Comparison of ENCODE assay signal across 32 cellular contexts in genomic region chr11:46143049-46143806, GRCh38.
"Had no signal": no experiment of that assay in that cellular context is flagged by ENCODE, and none has a peak within 500 bp of the region (broad histone marks: within the 10 kb centered on the region; RNA-seq: fewer than 3 reads in every experiment).

No MANE protein-coding gene starts in this region.

- FAIRE-seq: small intestine had no signal

- H3K9ac ChIP-seq: parathyroid adenoma had no signal

- H3K27ac ChIP-seq: colonic mucosa, epithelial cell of prostate, gastrocnemius medialis, parathyroid adenoma, right lobe of liver, suprapubic skin, transverse colon, vagina had no signal

- H3K4me3 Mint-ChIP-seq: dendritic cell treated with granulocyte-macrophage colony-stimulating factor and Interleukin-4, amounts not matched to agents 40 ng/mL and 50 ng/mL, for 4 days; endodermal cell; immature natural killer cell; memory B cell; mesothelial cell of epicardium; naive B cell; natural killer cell treated with Interleukin-12 subunit alpha and Interleukin-12 subunit beta and Interleukin-15 and Interleukin-18, amount 100 ng/mL, for 72 hours; stimulated activated naive CD8-positive, alpha-beta T cell treated with anti-CD3 and anti-CD28 coated beads, Interleukin-15, amount 100 ng/mL, for 72 hours had no signal

- H2AFZ ChIP-seq: parathyroid adenoma had no signal

- H3K27ac Mint-ChIP-seq: dendritic cell treated with granulocyte-macrophage colony-stimulating factor and Interleukin-4, amounts not matched to agents 40 ng/mL and 50 ng/mL, for 4 days; endodermal cell; immature natural killer cell; memory B cell; mesothelial cell of epicardium; natural killer cell treated with Interleukin-12 subunit alpha and Interleukin-12 subunit beta and Interleukin-15 and Interleukin-18, amount 100 ng/mL, for 72 hours; progenitor cell of endocrine pancreas; stimulated activated naive CD8-positive, alpha-beta T cell treated with anti-CD3 and anti-CD28 coated beads, Interleukin-15, amount 100 ng/mL, for 72 hours had no signal

- H3K4me3 ChIP-seq: colonic mucosa, gastrocnemius medialis, lung, mucosa of descending colon, right lobe of liver, suprapubic skin, transverse colon, vagina had no signal

- H3K79me2 ChIP-seq: parathyroid adenoma had no signal

- H3K4me1 ChIP-seq: colonic mucosa, gastrocnemius medialis, parathyroid adenoma, right lobe of liver, suprapubic skin, transverse colon, vagina had no signal

- H3K27me3 ChIP-seq: colonic mucosa, gastrocnemius medialis, vagina had no signal

- H3K9me3 ChIP-seq: colonic mucosa, gastrocnemius medialis, mucosa of descending colon, right lobe of liver, suprapubic skin, transverse colon, vagina had no signal

- ATAC-seq: esophagus mucosa; gastrocnemius medialis; left lobe of liver; mucosa of descending colon; natural killer cell treated with Interleukin-12 subunit alpha and Interleukin-12 subunit beta and Interleukin-15 and Interleukin-18, amount 100 ng/mL, for 72 hours; stimulated activated naive CD8-positive, alpha-beta T cell treated with anti-CD3 and anti-CD28 coated beads, Interleukin-15, amount 100 ng/mL, for 72 hours had no signal

- H3K9me3 Mint-ChIP-seq: dendritic cell treated with granulocyte-macrophage colony-stimulating factor and Interleukin-4, amounts not matched to agents 40 ng/mL and 50 ng/mL, for 4 days; endodermal cell; immature natural killer cell; memory B cell; mesothelial cell of epicardium; naive B cell; natural killer cell treated with Interleukin-12 subunit alpha and Interleukin-12 subunit beta and Interleukin-15 and Interleukin-18, amount 100 ng/mL, for 72 hours; stimulated activated naive CD8-positive, alpha-beta T cell treated with anti-CD3 and anti-CD28 coated beads, Interleukin-15, amount 100 ng/mL, for 72 hours had no signal

- DNase-seq: colonic mucosa; effector CD8-positive, alpha-beta T cell; endodermal cell; foreskin fibroblast; gastrocnemius medialis; hypothalamus; immature natural killer cell; islet precursor cell; kidney glomerular epithelial cell; mucosa of descending colon; naive B cell; right lobe of liver; small intestine; stimulated activated CD4-positive, alpha-beta T cell treated with anti-CD3 and anti-CD28 coated beads, Interleukin-12 subunit alpha, Interleukin-12 subunit beta, amount 100 ng/mL, for 4 hours; stimulated activated CD4-positive, alpha-beta T cell treated with anti-CD3 and anti-CD28 coated beads, Interleukin-1b, Interleukin-23, amount 100 ng/mL, for 48 hours; stimulated activated CD4-positive, alpha-beta T cell treated with anti-CD3 and anti-CD28 coated beads, Interleukin-4, amount 100 ng/mL, for 1 hour; stimulated activated CD8-positive, alpha-beta memory T cell treated with anti-CD3 and anti-CD28 coated beads, Interleukin-4, amount 100 ng/mL, for 48 hours; stimulated activated naive CD4-positive, alpha-beta T cell; stimulated activated naive CD8-positive, alpha-beta T cell treated with anti-CD3 and anti-CD28 coated beads, Interleukin-15, amount 100 ng/mL, for 72 hours; transverse colon had no signal

- H3K36me3 ChIP-seq: colonic mucosa, gastrocnemius medialis, right lobe of liver, suprapubic skin, transverse colon, vagina had no signal

- H3K4me1 Mint-ChIP-seq: immature natural killer cell; memory B cell; mesothelial cell of epicardium; naive B cell; stimulated activated naive CD8-positive, alpha-beta T cell treated with anti-CD3 and anti-CD28 coated beads, Interleukin-15, amount 100 ng/mL, for 72 hours had no signal

- H3K36me3 Mint-ChIP-seq: immature natural killer cell; memory B cell; mesothelial cell of epicardium; naive B cell; natural killer cell treated with Interleukin-12 subunit alpha and Interleukin-12 subunit beta and Interleukin-15 and Interleukin-18, amount 100 ng/mL, for 72 hours had no signal
